In the genomic region with DNA sequence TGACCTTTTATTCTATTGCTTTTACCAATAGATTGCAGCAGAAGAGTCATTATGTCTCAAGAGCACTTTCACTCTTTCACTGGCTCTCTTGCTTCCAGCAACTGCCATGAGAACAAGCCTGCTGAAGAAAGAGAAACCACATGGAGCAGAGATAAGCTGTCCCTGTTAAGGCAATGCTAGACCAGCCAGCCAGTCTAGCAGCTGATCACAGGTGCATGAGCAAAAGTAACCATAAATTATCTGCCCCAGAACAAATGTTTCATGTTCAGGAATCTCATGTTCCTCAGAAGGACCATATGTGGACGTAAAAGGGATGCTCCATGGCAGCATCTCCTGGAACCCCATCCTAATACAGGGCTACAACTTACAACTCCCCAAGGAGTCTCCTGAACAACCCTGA, we compare ENCODE assay signal across 17 cellular contexts. TPM values are rescaled to one million over a fixed set of nuclear protein-coding genes. Genes with fewer than 3 reads are reported as not detected.
"Had no signal": no experiment of that assay in that cellular context is flagged by ENCODE, and none has a peak within 500 bp of the region (broad histone marks: within the 10 kb centered on the region; RNA-seq: fewer than 3 reads in every experiment).

No MANE protein-coding gene starts in this region.

- DNase-seq: cortex of kidney; effector memory CD8-positive, alpha-beta T cell; erythroblast; esophagus squamous epithelium; kidney; naive thymus-derived CD4-positive, alpha-beta T cell; right lobe of liver; stimulated activated CD4-positive, alpha-beta T cell treated with anti-CD3 and anti-CD28 coated beads, Interleukin-2, amount 100 ng/mL, for 24 hours; stimulated activated CD4-positive, alpha-beta T cell treated with anti-CD3 and anti-CD28 coated beads, Interleukin-4, amount 100 ng/mL, for 24 hours; stimulated activated naive CD4-positive, alpha-beta T cell treated with Interleukin-2 at 50 U/mL for 16 hours; stomach; thyroid gland had no signal

- H3K4me3 ChIP-seq: esophagus squamous epithelium, lung, neural progenitor cell, right lobe of liver, stomach, thyroid gland had no signal

- ATAC-seq: effector memory CD8-positive, alpha-beta T cell; left lobe of liver; naive thymus-derived CD4-positive, alpha-beta T cell; right lobe of liver; stimulated activated effector memory CD8-positive, alpha-beta T cell treated with anti-CD3 and anti-CD28 coated beads, Interleukin-12 subunit alpha, Interleukin-12 subunit beta, amount 100 ng/mL, for 72 hours had no signal

RNA-seq across cellular contexts. Expression of a gene that starts 20.4 kb away (rescaled TPM):
- total RNA-seq: left lobe of liver; mononuclear cell; naive thymus-derived CD4-positive, alpha-beta T cell had no signal
